16 cellular contexts compared by ENCODE assay signal in genomic region chr19:19448238-19448544, GRCh38. TPM values are rescaled to one million over a fixed set of nuclear protein-coding genes. Genes with fewer than 3 reads are reported as not detected.
A peak's percentile ranks its signal among the peaks of the same experiment; 100 is the strongest.
DNase-seq lines count a peak whose midpoint lies in the region; ATAC-seq and TF ChIP-seq lines count a peak whose summit lies in the region.
"Had no signal": no experiment of that assay in that cellular context is flagged by ENCODE, and none has a peak within 500 bp of the region (broad histone marks: within the 10 kb centered on the region; RNA-seq: fewer than 3 reads in every experiment).

No MANE protein-coding gene starts in this region.

- DNase-seq in T-helper 2 cell treated with Interferon-gamma antibody and Interleukin-4, amounts not matched to agents 5 μg/mL and 100 μg/mL, for 36 hours (ENCODE audit: low spot score): no peak
- DNase-seq in T-helper 2 cell (no peak), T-helper 17 cell (no peak), right cardiac atrium (no peak), gastrocnemius medialis (no peak), SK-N-DZ (ENCODE audit: low spot score) (no peak), NOMO-1 treated with DMSO at 0.1 percent for 48 hours (lab: John Stamatoyannopoulos, UW; ENCODE audit: unreplicated experiment) (no peak), 8988T (no peak)
- DNase-seq: effector CD8-positive, alpha-beta T cell; mammary epithelial cell; NCI-H2081; RPMI8226 had no signal

- intact Hi-C loops in right cardiac atrium (cut with DNase I): no loop called here
- intact Hi-C loops in gastrocnemius medialis (cut with DNase I; ENCODE audit: low total_unique reads): no loop called here

- no peak overlapping the region for H3K4me3 Mint-ChIP-seq in T-helper 2 cell treated with Interferon-gamma antibody and Interleukin-4, amounts not matched to agents 5 μg/mL and 100 μg/mL, for 36 hours
- H3K4me3 Mint-ChIP-seq in T-helper 17 cell: no peak overlapping the region
- H3K4me3 Mint-ChIP-seq: stimulated activated naive CD8-positive, alpha-beta T cell treated with anti-CD3 and anti-CD28 coated beads, Interleukin-15, amount 100 ng/mL, for 72 hours; T-helper 1 cell treated with Interleukin-12 subunit alpha and Interleukin-12 subunit beta and Interleukin-4 antibody, amounts not matched to agents 30 μg/mL and 1 μg/mL, for 36 hours had no signal

- no peaks in the 10 kb centered on the region for H3K27me3 ChIP-seq in right cardiac atrium (ENCODE audit: control insufficient read depth, insufficient read depth)
- no peaks in the 10 kb centered on the region for H3K27me3 ChIP-seq in gastrocnemius medialis

- H3K4me1 ChIP-seq in right cardiac atrium (ENCODE audit: control insufficient read depth, insufficient read depth, low read length) (peaks cover 17% of the 10 kb centered on the region), gastrocnemius medialis (peaks cover 37 to 46% of the 10 kb centered on the region in 2 donors)

- TF ChIP-seq POLR2A in gastrocnemius medialis (IDR thresholded peaks at IDR 0.05): no peak

- H3K27me3 Mint-ChIP-seq in T-helper 2 cell treated with Interferon-gamma antibody and Interleukin-4, amounts not matched to agents 5 μg/mL and 100 μg/mL, for 36 hours (ENCODE audit: low read depth): no peaks in the 10 kb centered on the region
- no peaks in the 10 kb centered on the region for H3K27me3 Mint-ChIP-seq in T-helper 17 cell
- H3K27me3 Mint-ChIP-seq: stimulated activated naive CD8-positive, alpha-beta T cell treated with anti-CD3 and anti-CD28 coated beads, Interleukin-15, amount 100 ng/mL, for 72 hours had no signal

- H3K9me3 ChIP-seq in T-helper 17 cell (ENCODE audit: control insufficient read depth, low read length, poor library complexity, severe bottlenecking) (no peaks in the 10 kb centered on the region), right cardiac atrium (ENCODE audit: control insufficient read depth, low read length) (no peaks in the 10 kb centered on the region), gastrocnemius medialis (no peaks in the 10 kb centered on the region)

- H3K9me3 Mint-ChIP-seq in T-helper 2 cell treated with Interferon-gamma antibody and Interleukin-4, amounts not matched to agents 5 μg/mL and 100 μg/mL, for 36 hours: no peaks in the 10 kb centered on the region
- H3K9me3 Mint-ChIP-seq: T-helper 1 cell treated with Interleukin-12 subunit alpha and Interleukin-12 subunit beta and Interleukin-4 antibody, amounts not matched to agents 30 μg/mL and 1 μg/mL, for 36 hours had no signal

- no peak for ATAC-seq in T-helper 17 cell
- peak; percentile 36 to 58 for ATAC-seq in right cardiac atrium
- peak; percentile 55 to 70 for ATAC-seq in gastrocnemius medialis
- ATAC-seq: GM12878 had no signal

- in situ Hi-C loops in gastrocnemius medialis (cut with MboI; ENCODE audit: low sequenced_read_pairs in 4 of 4): no loop called here

- H3K4me3 ChIP-seq in right cardiac atrium (ENCODE audit: low read length): no peak overlapping the region
- H3K4me3 ChIP-seq in gastrocnemius medialis: no peak overlapping the region
- H3K4me3 ChIP-seq: GM12878, skin epidermis had no signal

- 76% methylated on average over 8 of the region's 8 CpGs for WGBS in right cardiac atrium

- peak overlapping the region; percentile 80 for H3K27ac Mint-ChIP-seq in T-helper 2 cell treated with Interferon-gamma antibody and Interleukin-4, amounts not matched to agents 5 μg/mL and 100 μg/mL, for 36 hours
- peak overlapping the region; percentile 88 for H3K27ac Mint-ChIP-seq in T-helper 17 cell

- TF ChIP-seq CTCF in gastrocnemius medialis (IDR thresholded peaks at IDR 0.05 in 4 of 5, conservative IDR thresholded peaks at IDR 0.05 in 1 of 5): no peak

- H3K36me3 Mint-ChIP-seq in T-helper 2 cell treated with Interferon-gamma antibody and Interleukin-4, amounts not matched to agents 5 μg/mL and 100 μg/mL, for 36 hours (ENCODE audit: low read depth): peaks cover 20% of the 10 kb centered on the region
- H3K36me3 Mint-ChIP-seq in T-helper 17 cell (ENCODE audit: low read depth): peaks cover 7% of the 10 kb centered on the region

- peaks cover 68% of the 10 kb centered on the region for H3K4me1 Mint-ChIP-seq in T-helper 2 cell treated with Interferon-gamma antibody and Interleukin-4, amounts not matched to agents 5 μg/mL and 100 μg/mL, for 36 hours (ENCODE audit: low read depth)
- H3K4me1 Mint-ChIP-seq in T-helper 17 cell: peaks cover 62% of the 10 kb centered on the region

- H3K27ac ChIP-seq in right cardiac atrium (ENCODE audit: low read length): no peak overlapping the region
- peak overlapping the region in 3 of 4 donors; percentile 27 to 61 (median 52) for H3K27ac ChIP-seq in gastrocnemius medialis

- no peaks in the 10 kb centered on the region for H3K36me3 ChIP-seq in gastrocnemius medialis

RNA-seq across cellular contexts. Expression of gene GATAD2A, which starts 42.7 kb away (rescaled TPM):
- 100 to 1,000 TPM; 129 to 153 TPM for total RNA-seq in T-helper 17 cell
- 10 to 100 TPM; 31.4 to 53.9 (median 36.0) TPM for total RNA-seq in right cardiac atrium
- polyA plus RNA-seq in right cardiac atrium: 12.2 TPM
- 10 to 100 TPM; 17.7 to 51.4 (median 40.1) TPM for total RNA-seq in gastrocnemius medialis
- polyA plus RNA-seq in SK-N-DZ (2014; cell fraction: cytosol; rRNA removed): 33.1 and 45.6 TPM in 2 replicates
- 20.2 and 20.6 TPM in 2 replicates for polyA plus RNA-seq in SK-N-DZ (2014; cell fraction: nucleus; rRNA removed)
